ENCODE assay signal across 20 cellular contexts in genomic region chr2:201271917-201272316, GRCh38. TPM values are rescaled to one million over a fixed set of nuclear protein-coding genes. Genes with fewer than 3 reads are reported as not detected.
DNase-seq lines count a peak whose midpoint lies in the region; ATAC-seq and TF ChIP-seq lines count a peak whose summit lies in the region.
"Had no signal": no experiment of that assay in that cellular context is flagged by ENCODE, and none has a peak within 500 bp of the region (broad histone marks: within the 10 kb centered on the region; RNA-seq: fewer than 3 reads in every experiment).

No MANE protein-coding gene starts in this region.

- in situ Hi-C loops in G401 (cut with HindIII; ENCODE audit: low sequenced_read_pairs), result no loop called here

- no peak overlapping the region for H2AFZ ChIP-seq in DND-41 (ENCODE audit: low read depth, low read length)
- H2AFZ ChIP-seq: parathyroid adenoma had no signal

- no peak overlapping the region for H3K9ac ChIP-seq in DND-41 (ENCODE audit: low read depth, low read length)
- H3K9ac ChIP-seq: parathyroid adenoma had no signal

- no peaks in the 10 kb centered on the region for H3K9me3 Mint-ChIP-seq in activated CD4-positive, alpha-beta T cell treated with anti-CD3 and anti-CD28 coated beads, Interleukin-2, amount 10 ng/mL, durations not matched to agents 24 days and 14 days
- H3K9me3 Mint-ChIP-seq in activated T-helper 2 cell treated with anti-CD3 and anti-CD28 coated beads, Interferon-gamma antibody, Interleukin-2, Interleukin-4, amounts not matched to agents 10 μg/mL and 5 μg/mL and 100 μg/mL, durations not matched to agents 14 hours and 24 hours and 36 hours, result no peaks in the 10 kb centered on the region
- no peaks in the 10 kb centered on the region for H3K9me3 Mint-ChIP-seq in naive thymus-derived CD8-positive, alpha-beta T cell
- H3K9me3 Mint-ChIP-seq: endodermal cell had no signal

- ATAC-seq in DND-41 (ENCODE audit: insufficient read depth, low read depth), result no peak
- ATAC-seq in naive thymus-derived CD8-positive, alpha-beta T cell, result no peak
- ATAC-seq: A549, left ventricle myocardium superior had no signal

- H3K4me1 ChIP-seq in DND-41 (ENCODE audit: insufficient read depth, low read length), result peaks cover 3% of the 10 kb centered on the region; the same call in 1 of the 2 replicates
- H3K4me1 ChIP-seq: A549, parathyroid adenoma had no signal

- H4K20me1 ChIP-seq in DND-41 (ENCODE audit: insufficient read depth, low read length), result peaks cover 37% of the 10 kb centered on the region

- H3K36me3 Mint-ChIP-seq in activated CD4-positive, alpha-beta T cell treated with anti-CD3 and anti-CD28 coated beads, Interleukin-2, amount 10 ng/mL, durations not matched to agents 24 days and 14 days (ENCODE audit: low read depth), result peaks cover 70% of the 10 kb centered on the region
- peaks cover 88% of the 10 kb centered on the region for H3K36me3 Mint-ChIP-seq in activated T-helper 2 cell treated with anti-CD3 and anti-CD28 coated beads, Interferon-gamma antibody, Interleukin-2, Interleukin-4, amounts not matched to agents 10 μg/mL and 5 μg/mL and 100 μg/mL, durations not matched to agents 14 hours and 24 hours and 36 hours (ENCODE audit: low read depth)
- H3K36me3 Mint-ChIP-seq in naive thymus-derived CD8-positive, alpha-beta T cell, result peaks cover under 1 to 94% (median 39%) of the 10 kb centered on the region in 3 donors

- peaks cover 98% of the 10 kb centered on the region for H3K36me3 ChIP-seq in DND-41 (ENCODE audit: insufficient read depth, low read length)

- no peak overlapping the region for H3K4me2 ChIP-seq in DND-41 (ENCODE audit: insufficient read depth, low read length)
- H3K4me2 ChIP-seq: A549 had no signal

- no peak overlapping the region for H3K4me3 ChIP-seq in DND-41 (ENCODE audit: low read depth in 1 of 2, low read length in 2 of 2)
- H3K4me3 ChIP-seq: A549 had no signal

- no peaks in the 10 kb centered on the region for H3K9me3 ChIP-seq in DND-41 (ENCODE audit: insufficient read depth, low read length, severe bottlenecking)
- H3K9me3 ChIP-seq: A549 had no signal

- no peak overlapping the region for H3K4me3 Mint-ChIP-seq in activated CD4-positive, alpha-beta T cell treated with anti-CD3 and anti-CD28 coated beads, Interleukin-2, amount 10 ng/mL, durations not matched to agents 24 days and 14 days
- H3K4me3 Mint-ChIP-seq in activated T-helper 2 cell treated with anti-CD3 and anti-CD28 coated beads, Interferon-gamma antibody, Interleukin-2, Interleukin-4, amounts not matched to agents 10 μg/mL and 5 μg/mL and 100 μg/mL, durations not matched to agents 14 hours and 24 hours and 36 hours (ENCODE audit: low read depth), result no peak overlapping the region
- peak overlapping the region in 2 of 10 donors; percentile 3 to 11 for H3K4me3 Mint-ChIP-seq in naive thymus-derived CD8-positive, alpha-beta T cell
- H3K4me3 Mint-ChIP-seq: endodermal cell had no signal

- H3K79me2 ChIP-seq in DND-41 (ENCODE audit: insufficient read depth, low read length), result peaks cover 66% of the 10 kb centered on the region
- H3K79me2 ChIP-seq: parathyroid adenoma had no signal

- no peaks in the 10 kb centered on the region for H3K27me3 Mint-ChIP-seq in activated CD4-positive, alpha-beta T cell treated with anti-CD3 and anti-CD28 coated beads, Interleukin-2, amount 10 ng/mL, durations not matched to agents 24 days and 14 days
- no peaks in the 10 kb centered on the region for H3K27me3 Mint-ChIP-seq in activated T-helper 2 cell treated with anti-CD3 and anti-CD28 coated beads, Interferon-gamma antibody, Interleukin-2, Interleukin-4, amounts not matched to agents 10 μg/mL and 5 μg/mL and 100 μg/mL, durations not matched to agents 14 hours and 24 hours and 36 hours (ENCODE audit: low read depth)
- H3K27me3 Mint-ChIP-seq in naive thymus-derived CD8-positive, alpha-beta T cell, result no peaks in the 10 kb centered on the region

- TF ChIP-seq CTCF in DND-41 (IDR thresholded peaks at IDR 0.05; ENCODE audit: borderline replicate concordance, extremely low read depth, low read length, poor library complexity, severe bottlenecking), result no peak

- no peak for DNase-seq in activated CD4-positive, alpha-beta T cell treated with anti-CD3 and anti-CD28 coated beads, Interleukin-2, amount 10 ng/mL, durations not matched to agents 24 days and 14 days
- DNase-seq in activated CD4-positive, alpha-beta T cell treated with anti-CD3 and anti-CD28 coated beads for 48 hours, result no peak
- DNase-seq in DND-41, result no peak
- DNase-seq in activated T-helper 2 cell treated with anti-CD3 and anti-CD28 coated beads, Interferon-gamma antibody, Interleukin-2, Interleukin-4, amounts not matched to agents 10 μg/mL and 5 μg/mL and 100 μg/mL, durations not matched to agents 14 hours and 24 hours and 36 hours (ENCODE audit: low spot score), result no peak
- no peak for DNase-seq in naive thymus-derived CD8-positive, alpha-beta T cell
- DNase-seq in stimulated activated CD4-positive, alpha-beta T cell treated with anti-CD3 and anti-CD28 coated beads, Interleukin-4, amount 100 ng/mL, for 4 hours, result no peak
- DNase-seq in G401 (ENCODE audit: low spot score), result no peak
- DNase-seq in stimulated activated CD4-positive, alpha-beta T cell treated with anti-CD3 and anti-CD28 coated beads, Interleukin-15, amount 100 ng/mL, for 24 hours, result no peak
- DNase-seq: activated CD8-positive, alpha-beta memory T cell treated with anti-CD3 and anti-CD28 coated beads, Interleukin-2, amount 50 U/mL, for 4 hours; amygdala; C1 segment of cervical spinal cord; cerebellar nuclear complex; endodermal cell; glutamatergic neuron; left ventricle myocardium superior; NCI-H1105 treated with DMSO at 0.1 percent for 48 hours; NCI-H524 treated with DMSO at 0.1 percent for 48 hours; stimulated activated CD8-positive, alpha-beta memory T cell treated with anti-CD3 and anti-CD28 coated beads, Interleukin-4, amount 100 ng/mL, for 48 hours had no signal

- peak overlapping the region; percentile 38 for H3K27ac ChIP-seq in DND-41 (ENCODE audit: low read length)
- H3K27ac ChIP-seq: A549, parathyroid adenoma had no signal

- intact Hi-C loops in activated CD4-positive, alpha-beta T cell treated with anti-CD3 and anti-CD28 coated beads, Interleukin-2, amount 10 ng/mL, durations not matched to agents 24 days and 14 days (cut with micrococcal nuclease), result no loop called here
- intact Hi-C loops in activated T-helper 2 cell treated with anti-CD3 and anti-CD28 coated beads, Interferon-gamma antibody, Interleukin-2, Interleukin-4, amounts not matched to agents 10 μg/mL and 5 μg/mL and 100 μg/mL, durations not matched to agents 14 hours and 24 hours and 36 hours (cut with micrococcal nuclease), result loop anchor here (5.0 kb wide), 1 partner anchor 40 kb away; no protein-coding TSS in a partner anchor

- H3K27ac Mint-ChIP-seq in activated CD4-positive, alpha-beta T cell treated with anti-CD3 and anti-CD28 coated beads, Interleukin-2, amount 10 ng/mL, durations not matched to agents 24 days and 14 days, result peak overlapping the region; percentile 14
- peak overlapping the region; percentile 29 for H3K27ac Mint-ChIP-seq in activated T-helper 2 cell treated with anti-CD3 and anti-CD28 coated beads, Interferon-gamma antibody, Interleukin-2, Interleukin-4, amounts not matched to agents 10 μg/mL and 5 μg/mL and 100 μg/mL, durations not matched to agents 14 hours and 24 hours and 36 hours
- H3K27ac Mint-ChIP-seq in naive thymus-derived CD8-positive, alpha-beta T cell, result peak overlapping the region; percentile 4 to 91 (median 76)
- H3K27ac Mint-ChIP-seq: endodermal cell had no signal

- H3K4me1 Mint-ChIP-seq in activated CD4-positive, alpha-beta T cell treated with anti-CD3 and anti-CD28 coated beads, Interleukin-2, amount 10 ng/mL, durations not matched to agents 24 days and 14 days, result peaks cover 44% of the 10 kb centered on the region
- H3K4me1 Mint-ChIP-seq in activated T-helper 2 cell treated with anti-CD3 and anti-CD28 coated beads, Interferon-gamma antibody, Interleukin-2, Interleukin-4, amounts not matched to agents 10 μg/mL and 5 μg/mL and 100 μg/mL, durations not matched to agents 14 hours and 24 hours and 36 hours (ENCODE audit: low read depth), result peaks cover 47% of the 10 kb centered on the region
- H3K4me1 Mint-ChIP-seq in naive thymus-derived CD8-positive, alpha-beta T cell, result peaks cover 18 to 76% (median 61%) of the 10 kb centered on the region in 4 donors
- H3K4me1 Mint-ChIP-seq: endodermal cell had no signal

- H3K27me3 ChIP-seq in DND-41 (ENCODE audit: insufficient read depth, low read length, poor library complexity), result no peaks in the 10 kb centered on the region

- POLR2A ChIA-PET in naive thymus-derived CD8-positive, alpha-beta T cell (lab: Charles Lee), result no interaction called here

RNA-seq across cellular contexts. Expression of gene CASP8, which starts 11.6 kb away (rescaled TPM):
- 38.2 and 39.8 TPM in 2 replicates for total RNA-seq in activated CD4-positive, alpha-beta T cell treated with anti-CD3 and anti-CD28 coated beads, Interleukin-2, amount 10 ng/mL, durations not matched to agents 24 days and 14 days
- total RNA-seq in activated T-helper 2 cell treated with anti-CD3 and anti-CD28 coated beads, Interferon-gamma antibody, Interleukin-2, Interleukin-4, amounts not matched to agents 10 μg/mL and 5 μg/mL and 100 μg/mL, durations not matched to agents 14 hours and 24 hours and 36 hours, result 43.5 and 44.1 TPM in 2 replicates
- total RNA-seq in naive thymus-derived CD8-positive, alpha-beta T cell, result 100 to 1,000 TPM; 209 to 212 TPM
- polyA plus RNA-seq in naive thymus-derived CD8-positive, alpha-beta T cell, result 10 to 100 TPM; 25.0 to 56.5 (median 26.1) TPM
- total RNA-seq in G401 (2014; rRNA removed; shearing (Covaris generic)), result 34.6 and 55.9 TPM in 2 replicates

Comparison
In these comparisons a context has a peak if more than half of its experiments do, and no peak if none do; other contexts are left out.
1. H3K27ac Mint-ChIP-seq: peak in every context shown above with its lines; median percentile 76 in naive thymus-derived CD8-positive, alpha-beta T cell; 29 in activated T-helper 2 cell treated with anti-CD3 and anti-CD28 coated beads, Interferon-gamma antibody, Interleukin-2, Interleukin-4, amounts not matched to agents 10 μg/mL and 5 μg/mL and 100 μg/mL, durations not matched to agents 14 hours and 24 hours and 36 hours; 14 in activated CD4-positive, alpha-beta T cell treated with anti-CD3 and anti-CD28 coated beads, Interleukin-2, amount 10 ng/mL, durations not matched to agents 24 days and 14 days.